In genomic region chr4:1856071-1856919, GRCh38 we compare ENCODE assay signal across 7 cellular contexts. TPM values are rescaled to one million over a fixed set of nuclear protein-coding genes. Genes with fewer than 3 reads are reported as not detected.
DNase-seq lines count a peak whose midpoint lies in the region; ATAC-seq and TF ChIP-seq lines count a peak whose summit lies in the region.

TSS of gene LETM1 (minus strand) at chr4:1856156. CDS start at chr4:1855950, 206 bp downstream.

- in situ Hi-C loops in astrocyte of the cerebellum (cut with HindIII; ENCODE audit: low sequenced_read_pairs), result loop anchor here (5.0 kb wide), 1 partner anchor 44 kb away; no protein-coding TSS in a partner anchor

- TF ChIP-seq CTCF in astrocyte of the cerebellum (IDR thresholded peaks at IDR 0.05; ENCODE audit: low read depth, low read length, missing control alignments) (no peak), hepatocyte (IDR thresholded peaks at IDR 0.05; ENCODE audit: poor library complexity) (no peak), retinal pigment epithelial cell (conservative IDR thresholded peaks at IDR 0.05; ENCODE audit: low read depth, low read length) (peak; percentile 11)

- H2AFZ ChIP-seq in hepatocyte, result peak within 1 kb of the TSS; percentile 77

- no peaks in the 10 kb centered on the region for H3K9me3 ChIP-seq in hepatocyte (ENCODE audit: low read depth)

- peak; percentile 78 for TF ChIP-seq POLR2A in GM18505 (IDR thresholded peaks at IDR 0.05; ENCODE audit: borderline replicate concordance, extremely low read depth, insufficient read depth, insufficient read length)

- no peaks in the 10 kb centered on the region for H3K27me3 ChIP-seq in hepatocyte

- H3K4me1 ChIP-seq in hepatocyte (ENCODE audit: insufficient read depth), result peaks cover 22% of the 10 kb centered on the region

- no peaks in the 10 kb centered on the region for H3K36me3 ChIP-seq in hepatocyte (replicated peaks; ENCODE audit: insufficient read depth, low read depth)

- WGBS in hepatocyte (ENCODE audit: low lambda C conversion rate, missing lambda C conversion rate), result 1% methylated on average over 85 of the region's 106 CpGs

- peak within 1 kb of the TSS; percentile 87 for H3K27ac ChIP-seq in hepatocyte

- ATAC-seq in GM18505 (IDR thresholded peaks at IDR 0.05; ENCODE audit: unreplicated experiment) (peak; percentile 84), HG02973 (IDR thresholded peaks at IDR 0.05; ENCODE audit: unreplicated experiment) (peak; percentile 91)

- peak within 1 kb of the TSS; percentile 82 for H3K4me3 ChIP-seq in astrocyte of the cerebellum (ENCODE audit: low read depth, low read length)
- H3K4me3 ChIP-seq in hepatocyte, result peak within 1 kb of the TSS; percentile 89
- H3K4me3 ChIP-seq in retinal pigment epithelial cell (ENCODE audit: low read length), result peak within 1 kb of the TSS; percentile 83

- DNase-seq in NCI-H1930 (lab: John Stamatoyannopoulos, UW) (peak; percentile 89 to 94), T-helper 22 cell (ENCODE audit: low read depth) (peak; percentile 93), astrocyte of the cerebellum (ENCODE audit: low read depth) (peak; percentile 84), hepatocyte (ENCODE audit: low spot score) (peak; percentile 98), retinal pigment epithelial cell (ENCODE audit: low read depth) (peak; percentile 87)

- peaks cover 18% of the 10 kb centered on the region for H4K20me1 ChIP-seq in hepatocyte (ENCODE audit: insufficient read depth, poor library complexity, severe bottlenecking)

- H3K9me2 ChIP-seq in hepatocyte (replicated peaks; ENCODE audit: insufficient read depth), result no peaks in the 10 kb centered on the region

- H3K4me2 ChIP-seq in hepatocyte, result peak within 1 kb of the TSS; percentile 97

- peaks cover 53% of the 10 kb centered on the region for H3K79me2 ChIP-seq in hepatocyte

RNA-seq across cellular contexts. Expression of gene LETM1, which starts in this region (rescaled TPM):
- 39.1 and 46.0 TPM in 2 replicates for total RNA-seq in hepatocyte
- polyA plus RNA-seq in hepatocyte, result 24.4 and 29.4 TPM in 2 replicates

Comparison
In these comparisons a context has a peak if more than half of its experiments do, and no peak if none do; other contexts are left out.
1. Peak in every context shown above with its lines: DNase-seq, ATAC-seq, H3K4me3 ChIP-seq and H3K27ac ChIP-seq.